Comparison of ENCODE assay signal across 8 cellular contexts in genomic region chr19:5904302-5905071, GRCh38. TPM values are rescaled to one million over a fixed set of nuclear protein-coding genes. Genes with fewer than 3 reads are reported as not detected.
DNase-seq lines count a peak whose midpoint lies in the region; ATAC-seq and TF ChIP-seq lines count a peak whose summit lies in the region.

A gene with protein sequence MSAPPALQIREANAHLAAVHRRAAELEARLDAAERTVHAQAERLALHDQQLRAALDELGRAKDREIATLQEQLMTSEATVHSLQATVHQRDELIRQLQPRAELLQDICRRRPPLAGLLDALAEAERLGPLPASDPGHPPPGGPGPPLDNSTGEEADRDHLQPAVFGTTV (plus strand): TSS chr19:5904872. CDS start chr19:5904891, 19 bp downstream.

- no peaks in the 10 kb centered on the region for H3K36me3 ChIP-seq in hepatocyte (replicated peaks; ENCODE audit: insufficient read depth, low read depth)
- peaks cover 2% of the 10 kb centered on the region for H3K36me3 ChIP-seq in rectal smooth muscle tissue (ENCODE audit: control insufficient read depth, insufficient read depth, low read length)
- H3K36me3 ChIP-seq in aorta (ENCODE audit: control insufficient read depth in 1 of 2, insufficient read depth in 2 of 2, low read length in 1 of 2): peaks cover 0 to 3% of the 10 kb centered on the region in 2 donors

- peaks cover 11% of the 10 kb centered on the region for H4K20me1 ChIP-seq in hepatocyte (ENCODE audit: insufficient read depth, poor library complexity, severe bottlenecking)

- no peaks in the 10 kb centered on the region for H3K27me3 ChIP-seq in hepatocyte
- H3K27me3 ChIP-seq in rectal smooth muscle tissue (ENCODE audit: control insufficient read depth, insufficient read depth, low read length): no peaks in the 10 kb centered on the region
- no peaks in the 10 kb centered on the region for H3K27me3 ChIP-seq in aorta (ENCODE audit: control insufficient read depth in 1 of 2, insufficient read depth in 2 of 2, low read length in 1 of 2)

- H3K79me2 ChIP-seq in hepatocyte: peaks cover 54% of the 10 kb centered on the region

- H3K27ac ChIP-seq in hepatocyte: peak within 1 kb of the TSS; percentile 97
- peak within 1 kb of the TSS; percentile 93 for H3K27ac ChIP-seq in rectal smooth muscle tissue (ENCODE audit: low read depth, low read length)
- peak within 1 kb of the TSS in 1 of 2 donors; percentile 58 for H3K27ac ChIP-seq in aorta (ENCODE audit: low read depth in 1 of 2, low read length in 2 of 2)

- H3K4me1 ChIP-seq in hepatocyte (ENCODE audit: insufficient read depth) (peaks cover 5% of the 10 kb centered on the region), rectal smooth muscle tissue (ENCODE audit: control insufficient read depth, insufficient read depth, low read length) (peaks cover 3% of the 10 kb centered on the region), aorta (ENCODE audit: control insufficient read depth in 1 of 2, insufficient read depth in 2 of 2, low read length in 2 of 2) (no peaks in the 10 kb centered on the region)

- peak within 1 kb of the TSS; percentile 83 for H3K4me2 ChIP-seq in hepatocyte

- peak within 1 kb of the TSS; percentile 44 for H2AFZ ChIP-seq in hepatocyte

- DNase-seq in NCI-H2029 (lab: John Stamatoyannopoulos, UW): peak; percentile 100
- DNase-seq in T-helper 9 cell: peak; percentile 100
- DNase-seq in astrocyte of the hippocampus (ENCODE audit: low read depth, low spot score): peak; percentile 100
- DNase-seq in hepatocyte (ENCODE audit: low spot score): peak; percentile 100
- peak; percentile 100 for DNase-seq in aorta

- under 1% methylated on average over 50 of the region's 64 CpGs for WGBS in hepatocyte (ENCODE audit: low lambda C conversion rate, missing lambda C conversion rate)
- WGBS in aorta, 2 donors: 0% methylated on average over 64 of the region's 64 CpGs

- H3K9me3 ChIP-seq in hepatocyte (ENCODE audit: low read depth) (no peaks in the 10 kb centered on the region), aorta (ENCODE audit: control insufficient read depth, low read length) (no peaks in the 10 kb centered on the region)

- H3K9me2 ChIP-seq in hepatocyte (replicated peaks; ENCODE audit: insufficient read depth): no peaks in the 10 kb centered on the region

- ATAC-seq in GM18508 (IDR thresholded peaks at IDR 0.05; ENCODE audit: insufficient read depth, unreplicated experiment) (peak; percentile 81), HG02981 (IDR thresholded peaks at IDR 0.05; ENCODE audit: unreplicated experiment) (peak; percentile 76), aorta (ENCODE audit: low FRiP score) (peak; percentile 93)

- peak within 1 kb of the TSS; percentile 4 for H3K9ac ChIP-seq in rectal smooth muscle tissue (ENCODE audit: low read length)

- intact Hi-C loops in aorta (cut with DNase I): loop anchor here in 1 of 2 donors (1.0 kb wide), 1 partner anchor 184 kb away; the partner anchor contains the start of genes CATSPERD and LONP1

- TF ChIP-seq CTCF in hepatocyte (IDR thresholded peaks at IDR 0.05; ENCODE audit: poor library complexity): no peak

- H3K4me3 ChIP-seq in hepatocyte (peak within 1 kb of the TSS; percentile 96), rectal smooth muscle tissue (ENCODE audit: low read length) (peak within 1 kb of the TSS; percentile 98), aorta (ENCODE audit: low read length in 2 of 2) (peak within 1 kb of the TSS; percentile 55 to 63)

RNA-seq across cellular contexts. Expression of the gene that starts here (rescaled TPM):
- total RNA-seq in hepatocyte: 4.3 and 5.9 TPM in 2 replicates
- polyA plus RNA-seq in hepatocyte: 3.1 and 4.5 TPM in 2 replicates
- 1 to 10 TPM; 3.9 to 9.2 TPM for total RNA-seq in aorta
- 1 to 10 TPM; 1.9 to 6.9 TPM for polyA plus RNA-seq in aorta
